In genomic region chr2:236167297-236168109, GRCh38 we compare ENCODE assay signal across 1 cellular context.
TF ChIP-seq lines count a peak whose summit lies in the region.

No MANE protein-coding gene starts in this region.

TF ChIP-seq in HepG2, 621 proteins besides CTCF, POLR2A, EP300 and RAD21 (continued from another document and continues in another):
- TF ChIP-seq, protein P1, sequence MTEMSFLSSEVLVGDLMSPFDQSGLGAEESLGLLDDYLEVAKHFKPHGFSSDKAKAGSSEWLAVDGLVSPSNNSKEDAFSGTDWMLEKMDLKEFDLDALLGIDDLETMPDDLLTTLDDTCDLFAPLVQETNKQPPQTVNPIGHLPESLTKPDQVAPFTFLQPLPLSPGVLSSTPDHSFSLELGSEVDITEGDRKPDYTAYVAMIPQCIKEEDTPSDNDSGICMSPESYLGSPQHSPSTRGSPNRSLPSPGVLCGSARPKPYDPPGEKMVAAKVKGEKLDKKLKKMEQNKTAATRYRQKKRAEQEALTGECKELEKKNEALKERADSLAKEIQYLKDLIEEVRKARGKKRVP (CRISPR knock-in tag; IDR thresholded peaks at IDR 0.05) = no peak
- TF ChIP-seq PHB2 (IDR thresholded peaks at IDR 0.05; ENCODE audit: partially characterized antibody) (no peak), ASH2L (IDR thresholded peaks at IDR 0.05; ENCODE audit: insufficient read length, low read depth, low read length) (no peak), ZNF510 (CRISPR knock-in tag; IDR thresholded peaks at IDR 0.05; ENCODE audit: low read depth) (no peak), KIAA2018 (CRISPR knock-in tag; IDR thresholded peaks at IDR 0.05; ENCODE audit: borderline replicate concordance) (no peak), DMTF1 (CRISPR knock-in tag; IDR thresholded peaks at IDR 0.05) (no peak), EED (CRISPR knock-in tag; IDR thresholded peaks at IDR 0.05) (no peak), ZNF709 (CRISPR knock-in tag; IDR thresholded peaks at IDR 0.05) (0 out of 2 replicates have a peak, but pooled peaks have one; percentile 32), REPIN1 (CRISPR knock-in tag; IDR thresholded peaks at IDR 0.05; ENCODE audit: borderline replicate concordance, low read depth) (no peak; the same call in 1 of the 2 replicates), LCORL (IDR thresholded peaks at IDR 0.05) (no peak), LCORL (CRISPR knock-in tag; IDR thresholded peaks at IDR 0.05) (no peak), SIN3B (IDR thresholded peaks at IDR 0.05; ENCODE audit: low read length) (no peak), ZNF619 (CRISPR knock-in tag; IDR thresholded peaks at IDR 0.05) (no peak), ZNF326 (CRISPR knock-in tag; IDR thresholded peaks at IDR 0.05; ENCODE audit: borderline replicate concordance) (no peak), MBNL3 (CRISPR knock-in tag; conservative IDR thresholded peaks at IDR 0.05) (no peak), ARID4A (CRISPR knock-in tag; IDR thresholded peaks at IDR 0.05; ENCODE audit: borderline replicate concordance) (no peak), RFX1 (IDR thresholded peaks at IDR 0.05) (no peak), ZNF205 (CRISPR knock-in tag; IDR thresholded peaks at IDR 0.05) (no peak), ZFP41 (CRISPR knock-in tag; IDR thresholded peaks at IDR 0.05; ENCODE audit: borderline replicate concordance) (no peak), PHF20 (CRISPR knock-in tag; IDR thresholded peaks at IDR 0.05) (no peak), UBTF (CRISPR knock-in tag; IDR thresholded peaks at IDR 0.05) (peak; percentile 96), ZNF460 (CRISPR knock-in tag; IDR thresholded peaks at IDR 0.05; ENCODE audit: borderline replicate concordance) (no peak), ATAD3A (CRISPR knock-in tag; IDR thresholded peaks at IDR 0.05) (no peak)
- TF ChIP-seq, protein P2, sequence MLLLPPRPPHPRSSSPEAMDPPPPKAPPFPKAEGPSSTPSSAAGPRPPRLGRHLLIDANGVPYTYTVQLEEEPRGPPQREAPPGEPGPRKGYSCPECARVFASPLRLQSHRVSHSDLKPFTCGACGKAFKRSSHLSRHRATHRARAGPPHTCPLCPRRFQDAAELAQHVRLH (CRISPR knock-in tag; IDR thresholded peaks at IDR 0.05; ENCODE audit: borderline replicate concordance, low read depth) = no peak
- TF ChIP-seq, protein P3, sequence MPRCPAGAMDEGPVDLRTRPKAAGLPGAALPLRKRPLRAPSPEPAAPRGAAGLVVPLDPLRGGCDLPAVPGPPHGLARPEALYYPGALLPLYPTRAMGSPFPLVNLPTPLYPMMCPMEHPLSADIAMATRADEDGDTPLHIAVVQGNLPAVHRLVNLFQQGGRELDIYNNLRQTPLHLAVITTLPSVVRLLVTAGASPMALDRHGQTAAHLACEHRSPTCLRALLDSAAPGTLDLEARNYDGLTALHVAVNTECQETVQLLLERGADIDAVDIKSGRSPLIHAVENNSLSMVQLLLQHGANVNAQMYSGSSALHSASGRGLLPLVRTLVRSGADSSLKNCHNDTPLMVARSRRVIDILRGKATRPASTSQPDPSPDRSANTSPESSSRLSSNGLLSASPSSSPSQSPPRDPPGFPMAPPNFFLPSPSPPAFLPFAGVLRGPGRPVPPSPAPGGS (CRISPR knock-in tag; IDR thresholded peaks at IDR 0.05) = peak; percentile 83; the same call in 1 of the 2 replicates
- TF ChIP-seq, protein P4, sequence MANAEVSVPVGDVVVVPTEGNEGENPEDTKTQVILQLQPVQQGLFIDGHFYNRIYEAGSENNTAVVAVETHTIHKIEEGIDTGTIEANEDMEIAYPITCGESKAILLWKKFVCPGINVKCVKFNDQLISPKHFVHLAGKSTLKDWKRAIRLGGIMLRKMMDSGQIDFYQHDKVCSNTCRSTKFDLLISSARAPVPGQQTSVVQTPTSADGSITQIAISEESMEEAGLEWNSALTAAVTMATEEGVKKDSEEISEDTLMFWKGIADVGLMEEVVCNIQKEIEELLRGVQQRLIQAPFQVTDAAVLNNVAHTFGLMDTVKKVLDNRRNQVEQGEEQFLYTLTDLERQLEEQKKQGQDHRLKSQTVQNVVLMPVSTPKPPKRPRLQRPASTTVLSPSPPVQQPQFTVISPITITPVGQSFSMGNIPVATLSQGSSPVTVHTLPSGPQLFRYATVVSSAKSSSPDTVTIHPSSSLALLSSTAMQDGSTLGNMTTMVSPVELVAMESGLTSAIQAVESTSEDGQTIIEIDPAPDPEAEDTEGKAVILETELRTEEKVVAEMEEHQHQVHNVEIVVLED (CRISPR knock-in tag; IDR thresholded peaks at IDR 0.05; ENCODE audit: borderline replicate concordance) = no peak
